In the genomic region with DNA sequence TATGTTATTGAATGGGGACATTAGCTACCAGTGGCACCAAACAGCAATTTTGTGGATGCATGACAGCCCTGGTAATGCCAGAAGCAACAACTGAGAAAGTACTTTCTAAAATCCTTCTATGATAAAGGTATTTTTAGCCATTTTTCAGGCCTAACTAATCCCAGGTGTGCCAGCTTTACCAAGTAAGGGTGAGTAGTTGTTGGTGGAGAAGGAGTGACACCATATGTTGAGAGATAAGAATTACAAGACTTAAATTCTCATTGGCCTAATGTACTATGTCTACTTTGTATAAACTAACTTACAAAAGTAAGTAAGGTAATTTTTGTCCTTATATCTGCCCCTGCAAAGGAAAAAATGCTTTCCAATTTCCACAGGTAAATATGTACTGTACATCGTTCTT, we compare ENCODE assay signal across 8 cellular contexts. TPM values are rescaled to one million over a fixed set of nuclear protein-coding genes. Genes with fewer than 3 reads are reported as not detected.
DNase-seq lines count a peak whose midpoint lies in the region; ATAC-seq and TF ChIP-seq lines count a peak whose summit lies in the region.

No MANE protein-coding gene starts in this region.

- peaks cover 2% of the 10 kb centered on the region for H3K27me3 Mint-ChIP-seq in activated CD4-positive, alpha-beta T cell treated with anti-CD3 and anti-CD28 coated beads, Interleukin-2, amount 10 ng/mL, durations not matched to agents 24 days and 14 days

- no peaks in the 10 kb centered on the region for H3K9me3 ChIP-seq in hepatocyte (ENCODE audit: low read depth)

- no peak overlapping the region for H3K27ac ChIP-seq in hepatocyte

- no peaks in the 10 kb centered on the region for H3K27me3 ChIP-seq in hepatocyte

- no peak overlapping the region for H3K4me3 ChIP-seq in hepatocyte

- H3K4me2 ChIP-seq in hepatocyte: no peak overlapping the region

- no peaks in the 10 kb centered on the region for H3K9me3 Mint-ChIP-seq in activated CD4-positive, alpha-beta T cell treated with anti-CD3 and anti-CD28 coated beads, Interleukin-2, amount 10 ng/mL, durations not matched to agents 24 days and 14 days

- H3K4me1 ChIP-seq in hepatocyte (ENCODE audit: insufficient read depth): no peaks in the 10 kb centered on the region

- peak; percentile 38 for ATAC-seq in HG03066 (IDR thresholded peaks at IDR 0.05; ENCODE audit: low read depth, unreplicated experiment)
- no peak for ATAC-seq in HG03460 (IDR thresholded peaks at IDR 0.05; ENCODE audit: unreplicated experiment)
- no peak for ATAC-seq in GM21381 (IDR thresholded peaks at IDR 0.05; ENCODE audit: unreplicated experiment)
- no peak for ATAC-seq in GM19023 (IDR thresholded peaks at IDR 0.05; ENCODE audit: unreplicated experiment)

- no peaks in the 10 kb centered on the region for H3K9me2 ChIP-seq in hepatocyte (replicated peaks; ENCODE audit: insufficient read depth)

- H4K20me1 ChIP-seq in hepatocyte (ENCODE audit: insufficient read depth, poor library complexity, severe bottlenecking): no peaks in the 10 kb centered on the region

- H3K36me3 Mint-ChIP-seq in activated CD4-positive, alpha-beta T cell treated with anti-CD3 and anti-CD28 coated beads, Interleukin-2, amount 10 ng/mL, durations not matched to agents 24 days and 14 days (ENCODE audit: low read depth): peaks cover 2% of the 10 kb centered on the region

- H2AFZ ChIP-seq in hepatocyte: no peak overlapping the region

- peak; percentile 70 for DNase-seq in activated CD4-positive, alpha-beta T cell treated with anti-CD3 and anti-CD28 coated beads, Interleukin-2, amount 10 ng/mL, durations not matched to agents 24 days and 14 days
- no peak for DNase-seq in activated CD4-positive, alpha-beta T cell treated with anti-CD3 and anti-CD28 coated beads, Interleukin-2, amount 50 U/mL, for 1 hour
- DNase-seq in RPMI8226 (peak; percentile 41), hepatocyte (ENCODE audit: low spot score) (peak; percentile 56)

- intact Hi-C loops in activated CD4-positive, alpha-beta T cell treated with anti-CD3 and anti-CD28 coated beads, Interleukin-2, amount 10 ng/mL, durations not matched to agents 24 days and 14 days (cut with micrococcal nuclease): loop anchor here (1.0 to 10.0 kb wide), 5 partner anchors 406 to 796 kb away; a partner anchor contains a TSS

- no peaks in the 10 kb centered on the region for H3K36me3 ChIP-seq in hepatocyte (replicated peaks; ENCODE audit: insufficient read depth, low read depth)

- 53% methylated on average over 1 of the region's 1 CpG for WGBS in hepatocyte (ENCODE audit: low lambda C conversion rate, missing lambda C conversion rate)

- no peak overlapping the region for H3K27ac Mint-ChIP-seq in activated CD4-positive, alpha-beta T cell treated with anti-CD3 and anti-CD28 coated beads, Interleukin-2, amount 10 ng/mL, durations not matched to agents 24 days and 14 days

- peak; percentile 64 for TF ChIP-seq CTCF in hepatocyte (IDR thresholded peaks at IDR 0.05; ENCODE audit: poor library complexity)

- peaks cover 12% of the 10 kb centered on the region for H3K4me1 Mint-ChIP-seq in activated CD4-positive, alpha-beta T cell treated with anti-CD3 and anti-CD28 coated beads, Interleukin-2, amount 10 ng/mL, durations not matched to agents 24 days and 14 days

- peaks cover 5% of the 10 kb centered on the region for H3K79me2 ChIP-seq in hepatocyte

- no peak overlapping the region for H3K4me3 Mint-ChIP-seq in activated CD4-positive, alpha-beta T cell treated with anti-CD3 and anti-CD28 coated beads, Interleukin-2, amount 10 ng/mL, durations not matched to agents 24 days and 14 days

RNA-seq across cellular contexts. Expression of a gene that starts 4.1 kb away (rescaled TPM):
- total RNA-seq in activated CD4-positive, alpha-beta T cell treated with anti-CD3 and anti-CD28 coated beads, Interleukin-2, amount 10 ng/mL, durations not matched to agents 24 days and 14 days: 61.0 and 70.0 TPM in 2 replicates
- 27.0 and 28.3 TPM in 2 replicates for total RNA-seq in hepatocyte
- polyA plus RNA-seq in hepatocyte: 80.7 and 87.2 TPM in 2 replicates

RNA-seq across cellular contexts. Expression of a gene that starts 20.9 kb away (rescaled TPM):
- 0.63 and 0.66 TPM in 2 replicates for total RNA-seq in activated CD4-positive, alpha-beta T cell treated with anti-CD3 and anti-CD28 coated beads, Interleukin-2, amount 10 ng/mL, durations not matched to agents 24 days and 14 days
- 2.7 and 3.9 TPM in 2 replicates for total RNA-seq in hepatocyte
- polyA plus RNA-seq in hepatocyte: 1.2 and 1.6 TPM in 2 replicates

RNA-seq across cellular contexts. Expression of a gene that starts 21.5 kb away (rescaled TPM):
- 0.26 TPM in 1 of 2 replicates, not detected in the other for total RNA-seq in activated CD4-positive, alpha-beta T cell treated with anti-CD3 and anti-CD28 coated beads, Interleukin-2, amount 10 ng/mL, durations not matched to agents 24 days and 14 days
- 1.4 and 2.3 TPM in 2 replicates for total RNA-seq in hepatocyte
- 0.77 TPM in 1 of 2 replicates, not detected in the other for polyA plus RNA-seq in hepatocyte
